Comparison of ENCODE assay signal across 23 cellular contexts in genomic region chr14:48325486-48325885, GRCh38.
"Had no signal": no experiment of that assay in that cellular context is flagged by ENCODE, and none has a peak within 500 bp of the region (broad histone marks: within the 10 kb centered on the region; RNA-seq: fewer than 3 reads in every experiment).

No MANE protein-coding gene starts in this region.

- H3K27me3 ChIP-seq: adrenal gland, dorsolateral prefrontal cortex, right lobe of liver, spleen, upper lobe of left lung had no signal

- H3K27ac Mint-ChIP-seq: activated CD4-positive, alpha-beta T cell treated with anti-CD3 and anti-CD28 coated beads, Interleukin-2, amount 10 ng/mL, durations not matched to agents 7 days and 5 days; activated naive CD4-positive, alpha-beta T cell treated with anti-CD3 and anti-CD28 coated beads, Interleukin-2, amount 50 U/mL, for 72 hours; memory B cell; stimulated activated memory B cell treated with anti-CD40 and anti-IgM and Interleukin-4, amounts not matched to agents 10 μg/mL and 1 μg/mL and 100 μg/mL, for 72 hours had no signal

- H3K27ac ChIP-seq: adrenal gland, dorsolateral prefrontal cortex, epithelial cell of prostate, prostate gland, right lobe of liver, spleen, thoracic aorta, upper lobe of left lung had no signal

- H3K36me3 Mint-ChIP-seq: activated naive CD4-positive, alpha-beta T cell treated with anti-CD3 and anti-CD28 coated beads, Interleukin-2, amount 50 U/mL, for 72 hours; memory B cell; naive thymus-derived CD4-positive, alpha-beta T cell; stimulated activated memory B cell treated with anti-CD40 and anti-IgM and Interleukin-4, amounts not matched to agents 10 μg/mL and 1 μg/mL and 100 μg/mL, for 72 hours had no signal

- DNase-seq: activated CD4-positive, alpha-beta T cell treated with anti-CD3 and anti-CD28 coated beads, Interleukin-2, amount 10 ng/mL, durations not matched to agents 7 days and 5 days; activated CD8-positive, alpha-beta memory T cell treated with anti-CD3 and anti-CD28 coated beads, Interleukin-2, amount 50 U/mL, for 4 hours; activated effector memory CD4-positive, alpha-beta T cell treated with anti-CD3 and anti-CD28 coated beads, Interleukin-2, amount 50 U/mL, for 16 hours; activated T-cell treated with anti-CD3 and anti-CD28 coated beads, Interleukin-2, amount 50 U/mL, for 48 hours; adrenal gland; caudate nucleus; dorsolateral prefrontal cortex; foreskin fibroblast; kidney; left ventricle myocardium superior; naive thymus-derived CD4-positive, alpha-beta T cell; right lobe of liver; spleen; stimulated activated CD4-positive, alpha-beta T cell treated with anti-CD3 and anti-CD28 coated beads, Interleukin-4, amount 100 ng/mL, for 4 hours; T-helper 1 cell; T1000; upper lobe of left lung had no signal

- H3K27me3 Mint-ChIP-seq: activated CD4-positive, alpha-beta T cell treated with anti-CD3 and anti-CD28 coated beads, Interleukin-2, amount 10 ng/mL, durations not matched to agents 7 days and 5 days; memory B cell; naive thymus-derived CD4-positive, alpha-beta T cell; stimulated activated memory B cell treated with anti-CD40 and anti-IgM and Interleukin-4, amounts not matched to agents 10 μg/mL and 1 μg/mL and 100 μg/mL, for 72 hours had no signal

- H3K4me1 Mint-ChIP-seq: activated CD4-positive, alpha-beta T cell treated with anti-CD3 and anti-CD28 coated beads, Interleukin-2, amount 10 ng/mL, durations not matched to agents 7 days and 5 days; memory B cell; naive thymus-derived CD4-positive, alpha-beta T cell; stimulated activated memory B cell treated with anti-CD40 and anti-IgM and Interleukin-4, amounts not matched to agents 10 μg/mL and 1 μg/mL and 100 μg/mL, for 72 hours had no signal

- FAIRE-seq: kidney had no signal

- H3K4me3 ChIP-seq: adrenal gland, dorsolateral prefrontal cortex, prostate gland, right lobe of liver, spleen, thoracic aorta, upper lobe of left lung had no signal

- H3K4me1 ChIP-seq: adrenal gland, prostate gland, right lobe of liver, spleen, upper lobe of left lung had no signal

- H3K36me3 ChIP-seq: adrenal gland, prostate gland, right lobe of liver, spleen, thoracic aorta, upper lobe of left lung had no signal

- H3K9me3 Mint-ChIP-seq: memory B cell had no signal

- H3K4me3 Mint-ChIP-seq: activated CD4-positive, alpha-beta T cell treated with anti-CD3 and anti-CD28 coated beads, Interleukin-2, amount 10 ng/mL, durations not matched to agents 7 days and 5 days; memory B cell; naive thymus-derived CD4-positive, alpha-beta T cell; stimulated activated memory B cell treated with anti-CD40 and anti-IgM and Interleukin-4, amounts not matched to agents 10 μg/mL and 1 μg/mL and 100 μg/mL, for 72 hours had no signal

- H3K9me3 ChIP-seq: adrenal gland, prostate gland, right lobe of liver, thoracic aorta, upper lobe of left lung had no signal
